Comparison of ENCODE assay signal across 1 cellular context in the genomic region with DNA sequence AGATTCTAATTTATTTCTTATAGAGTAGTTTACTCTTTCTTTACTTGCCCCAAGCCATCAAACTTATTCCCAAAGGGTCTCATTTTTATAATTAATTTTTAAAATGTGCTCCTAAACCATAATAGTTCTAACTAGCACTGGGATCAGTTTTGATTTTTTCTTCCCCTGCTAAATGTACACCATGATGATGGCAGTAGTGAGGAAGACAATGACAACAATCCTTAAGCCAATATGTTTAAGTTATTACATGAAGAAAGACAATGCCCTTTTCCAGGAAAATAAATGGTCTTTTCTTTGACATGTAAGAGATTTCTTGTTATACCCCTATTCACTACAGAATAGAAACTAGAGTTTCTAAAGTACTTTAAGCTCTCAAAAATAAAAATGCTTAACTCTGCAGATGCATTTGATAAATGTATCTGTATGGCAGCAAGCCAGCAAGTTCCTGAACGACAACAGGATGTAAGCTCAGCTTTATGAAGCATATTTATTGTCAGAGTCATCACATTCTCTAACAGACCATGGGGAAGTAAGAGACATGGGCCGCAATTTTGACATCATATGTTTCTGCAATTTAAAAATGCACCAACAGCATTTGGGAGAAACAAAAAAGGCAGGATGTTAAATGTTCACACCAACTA.
TF ChIP-seq lines count a peak whose summit lies in the region.

No MANE protein-coding gene starts in this region.

TF ChIP-seq in SK-N-SH treated with all-trans-retinoic acid at 6 μM for 48 hours, 23 proteins besides CTCF, POLR2A, EP300 and RAD21 (continued from another document):
- TF ChIP-seq TSHZ2 (CRISPR knock-in tag; IDR thresholded peaks at IDR 0.05) (no peak), TCF4 (CRISPR knock-in tag; IDR thresholded peaks at IDR 0.05; ENCODE audit: borderline replicate concordance) (no peak), ISL1 (CRISPR knock-in tag; IDR thresholded peaks at IDR 0.05) (no peak), RARB (CRISPR knock-in tag; IDR thresholded peaks at IDR 0.05) (no peak)
